8 cellular contexts compared by ENCODE assay signal in genomic region chr3:160398820-160399346, GRCh38. TPM values are rescaled to one million over a fixed set of nuclear protein-coding genes. Genes with fewer than 3 reads are reported as not detected.
DNase-seq lines count a peak whose midpoint lies in the region; ATAC-seq and TF ChIP-seq lines count a peak whose summit lies in the region.

Gene IFT80, minus strand, starts transcription at chr3:160399225. Its CDS starts 14,625 bp downstream, at chr3:160384600.

- peaks cover 4% of the 10 kb centered on the region for H3K27me3 ChIP-seq in CD4-positive, alpha-beta T cell (ENCODE audit: control insufficient read depth, insufficient read depth, low read length)
- no peaks in the 10 kb centered on the region for H3K27me3 ChIP-seq in lung (ENCODE audit: control insufficient read depth, insufficient read depth)

- TF ChIP-seq CTCF in CD4-positive, alpha-beta T cell (IDR thresholded peaks at IDR 0.05): no peak
- no peak for TF ChIP-seq CTCF in GM20000 (IDR thresholded peaks at IDR 0.05; ENCODE audit: extremely low read depth, missing control alignments)
- TF ChIP-seq CTCF in lung (IDR thresholded peaks at IDR 0.05; ENCODE audit: control extremely low read depth, extremely low read depth): no peak

- peaks cover 27% of the 10 kb centered on the region for H3K27me3 Mint-ChIP-seq in CD4-positive, alpha-beta T cell

- H3K4me1 ChIP-seq in lung (ENCODE audit: control insufficient read depth in 2 of 2, insufficient read depth in 2 of 2, low read length in 2 of 2): peaks cover 0 to 3% of the 10 kb centered on the region in 2 donors

- DNase-seq in CD4-positive, alpha-beta T cell: peak; percentile 93 to 96 (median 95)
- peak; percentile 95 for DNase-seq in GM20000 (ENCODE audit: low spot score)
- DNase-seq in HT-29 (ENCODE audit: low spot score): peak; percentile 97
- peak; percentile 93 for DNase-seq in NK-92 treated with Interleukin-12 subunit alpha and Interleukin-12 subunit beta, amount 100 ng/mL, for 24 hours (lab: John Stamatoyannopoulos, UW)
- peak; percentile 97 for DNase-seq in activated CD8-positive, alpha-beta memory T cell treated with anti-CD3 and anti-CD28 coated beads for 24 hours
- peak; percentile 95 for DNase-seq in effector CD8-positive, alpha-beta T cell (lab: John Stamatoyannopoulos, UW)
- DNase-seq in lung (ENCODE audit: low spot score): peak; percentile 97
- DNase-seq in stimulated activated CD4-positive, alpha-beta T cell treated with anti-CD3 and anti-CD28 coated beads, TNF-alpha, amount 100 ng/mL, for 4 hours (ENCODE audit: low read depth in 3 of 3): peak; percentile 85 to 96 (median 93)

- no peaks in the 10 kb centered on the region for H3K9me3 ChIP-seq in CD4-positive, alpha-beta T cell (ENCODE audit: control insufficient read depth, low read length)
- H3K9me3 ChIP-seq in lung (ENCODE audit: control insufficient read depth in 2 of 2, insufficient read depth in 1 of 2, low read length in 1 of 2): no peaks in the 10 kb centered on the region

- H3K36me3 ChIP-seq in lung (ENCODE audit: control insufficient read depth in 2 of 2, insufficient read depth in 2 of 2, low read length in 2 of 2): no peaks in the 10 kb centered on the region

- 0 to 1% methylated on average over 26 of the region's 26 CpGs for WGBS in lung, 2 donors

- intact Hi-C loops in CD4-positive, alpha-beta T cell (cut with DNase I, micrococcal nuclease): loop anchor here (2.0 to 5.0 kb wide), 3 partner anchors 50 to 1597 kb away; partner anchors contain the start of genes MFSD1 (in 1 of the 2), NMD3 (in 1 of the 2) and TRIM59 (in 1 of the 2)

- peak within 1 kb of the TSS; percentile 97 for H3K27ac Mint-ChIP-seq in CD4-positive, alpha-beta T cell

- H3K9me3 Mint-ChIP-seq in CD4-positive, alpha-beta T cell: no peaks in the 10 kb centered on the region

- peaks cover 42% of the 10 kb centered on the region for H3K36me3 Mint-ChIP-seq in CD4-positive, alpha-beta T cell (ENCODE audit: low read depth)

- CTCF ChIA-PET in CD4-positive, alpha-beta T cell (lab: Charles Lee): interaction anchor here (1.5 kb wide), 1 partner anchor 50 kb away, joined by 3 read pairs; the partner anchor contains the start of gene TRIM59

- H3K4me1 Mint-ChIP-seq in CD4-positive, alpha-beta T cell (ENCODE audit: low read depth): peaks cover 53% of the 10 kb centered on the region

- peak; percentile 95 for ATAC-seq in CD4-positive, alpha-beta T cell (ENCODE audit: poor library complexity)
- peak; percentile 95 for ATAC-seq in lung (ENCODE audit: insufficient read depth, low FRiP score)

- H3K4me3 ChIP-seq in lung: peak within 1 kb of the TSS; percentile 80

- peak within 1 kb of the TSS; percentile 93 for H3K4me3 Mint-ChIP-seq in CD4-positive, alpha-beta T cell

- POLR2A ChIA-PET in CD4-positive, alpha-beta T cell (lab: Charles Lee): interaction anchor here (0.7 to 2.3 kb wide), 4 partner anchors 9 to 166 kb away, joined by 3 to 29 read pairs (median 4); partner anchors contain the start of genes KPNA4 and TRIM59

- H3K27ac ChIP-seq in CD4-positive, alpha-beta T cell (ENCODE audit: low read depth, low read length): peak within 1 kb of the TSS; percentile 84
- peak within 1 kb of the TSS; percentile 78 to 93 for H3K27ac ChIP-seq in lung (ENCODE audit: low read depth in 1 of 2, low read length in 1 of 2)

RNA-seq across cellular contexts. Expression of gene IFT80, which starts in this region (rescaled TPM):
- 10 to 100 TPM; 16.1 to 18.2 TPM for total RNA-seq in CD4-positive, alpha-beta T cell
- 7.8 and 10.5 TPM in 2 replicates for total RNA-seq in HT-29 (2014; rRNA removed; shearing (Covaris generic))
- total RNA-seq in lung: 100 to 1,000 TPM in 1 of 2 donors, 10 to 100 TPM in 1; 33.2 to 114 TPM
- polyA plus RNA-seq in lung: 10 to 100 TPM; 13.1 to 22.6 TPM

Comparison
In these comparisons a context has a peak if more than half of its experiments do, and no peak if none do; other contexts are left out.
1. Peak in every context shown above with its lines: DNase-seq, ATAC-seq, H3K4me3 ChIP-seq and H3K27ac ChIP-seq.